ENCODE assay signal across 25 cellular contexts in the genomic region with DNA sequence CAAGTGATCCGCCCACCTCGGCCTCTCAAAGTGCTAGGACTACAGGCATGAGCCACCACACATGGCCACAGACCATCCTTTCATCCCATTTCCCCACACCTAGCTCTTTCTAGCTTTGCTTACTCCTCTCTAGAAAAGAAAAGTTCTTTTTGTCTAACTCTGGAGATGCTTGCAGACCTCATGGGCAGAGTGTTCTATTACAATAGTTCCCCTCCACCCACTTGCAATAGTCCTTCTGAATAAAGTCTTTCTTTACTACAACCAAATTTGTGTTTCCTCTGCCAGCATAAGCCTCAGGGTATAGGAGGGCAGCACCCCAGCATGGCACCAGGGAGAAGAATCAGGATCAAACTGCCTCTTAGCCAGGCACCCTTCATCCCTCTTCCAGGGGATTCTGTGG.
"Had no signal": no experiment of that assay in that cellular context is flagged by ENCODE, and none has a peak within 500 bp of the region (broad histone marks: within the 10 kb centered on the region; RNA-seq: fewer than 3 reads in every experiment).

No MANE protein-coding gene starts in this region.

- ATAC-seq: naive thymus-derived CD4-positive, alpha-beta T cell; natural killer cell; pancreas; right cardiac atrium; right lobe of liver; stimulated activated memory B cell treated with anti-CD40 and anti-IgM and Interleukin-4, amounts not matched to agents 10 μg/mL and 1 μg/mL and 100 μg/mL, for 72 hours; stimulated activated naive CD8-positive, alpha-beta T cell treated with anti-CD3 and anti-CD28 coated beads, Interleukin-15, amount 100 ng/mL, for 72 hours; stimulated activated naive CD8-positive, alpha-beta T cell treated with anti-CD3 and anti-CD28 coated beads, Interleukin-15, Interleukin-2, amounts not matched to agents 100 U/mL and 50 U/mL, for 24 hours; upper lobe of right lung had no signal

- H3K9me3 Mint-ChIP-seq: type B pancreatic cell had no signal

- DNase-seq: naive thymus-derived CD4-positive, alpha-beta T cell; natural killer cell; occipital lobe; pancreas; retina; right cardiac atrium; sigmoid colon; small intestine; stimulated activated CD4-positive, alpha-beta T cell treated with anti-CD3 and anti-CD28 coated beads, Interleukin-15, amount 100 ng/mL, for 24 hours; stimulated activated CD4-positive, alpha-beta T cell treated with anti-CD3 and anti-CD28 coated beads, Interleukin-4, amount 100 ng/mL, for 1 hour; stimulated activated CD4-positive, alpha-beta T cell treated with anti-CD3 and anti-CD28 coated beads, Interleukin-4, amount 100 ng/mL, for 4 hours; stimulated activated CD8-positive, alpha-beta memory T cell treated with anti-CD3 and anti-CD28 coated beads, Interleukin-4, amount 100 ng/mL, for 48 hours; stimulated activated naive CD4-positive, alpha-beta T cell; stimulated activated naive CD8-positive, alpha-beta T cell treated with anti-CD3 and anti-CD28 coated beads, Interleukin-15, amount 100 ng/mL, for 72 hours; stimulated activated naive CD8-positive, alpha-beta T cell treated with anti-CD3 and anti-CD28 coated beads, Interleukin-15, Interleukin-2, amounts not matched to agents 100 U/mL and 50 U/mL, for 24 hours; substantia nigra; testis; transverse colon; upper lobe of right lung; uterus had no signal

- H3K4me3 Mint-ChIP-seq: naive thymus-derived CD4-positive, alpha-beta T cell; natural killer cell; nephron; neural progenitor cell; stimulated activated memory B cell treated with anti-CD40 and anti-IgM and Interleukin-4, amounts not matched to agents 10 μg/mL and 1 μg/mL and 100 μg/mL, for 72 hours; stimulated activated naive CD8-positive, alpha-beta T cell treated with anti-CD3 and anti-CD28 coated beads, Interleukin-15, amount 100 ng/mL, for 72 hours; type B pancreatic cell had no signal

- H3K36me3 Mint-ChIP-seq: type B pancreatic cell had no signal

- H3K4me1 Mint-ChIP-seq: naive thymus-derived CD4-positive, alpha-beta T cell; natural killer cell; stimulated activated memory B cell treated with anti-CD40 and anti-IgM and Interleukin-4, amounts not matched to agents 10 μg/mL and 1 μg/mL and 100 μg/mL, for 72 hours; stimulated activated naive CD8-positive, alpha-beta T cell treated with anti-CD3 and anti-CD28 coated beads, Interleukin-15, amount 100 ng/mL, for 72 hours had no signal

- H3K27ac Mint-ChIP-seq: naive thymus-derived CD4-positive, alpha-beta T cell; natural killer cell; nephron; neural progenitor cell; stimulated activated memory B cell treated with anti-CD40 and anti-IgM and Interleukin-4, amounts not matched to agents 10 μg/mL and 1 μg/mL and 100 μg/mL, for 72 hours; stimulated activated naive CD8-positive, alpha-beta T cell treated with anti-CD3 and anti-CD28 coated beads, Interleukin-15, amount 100 ng/mL, for 72 hours; type B pancreatic cell had no signal
